1 cellular context compared by ENCODE assay signal in genomic region chr3:59607628-59608027, GRCh38.
TF ChIP-seq lines count a peak whose summit lies in the region.

No MANE protein-coding gene starts in this region.

TF ChIP-seq in GM23338, 12 proteins besides CTCF, POLR2A, EP300 and RAD21 (continued from another document):
- no peak for TF ChIP-seq JUNB (IDR thresholded peaks at IDR 0.05; ENCODE audit: unreplicated experiment)
- TF ChIP-seq ZNF114 (CRISPR knock-in tag; IDR thresholded peaks at IDR 0.05), result no peak
- TF ChIP-seq ZNF331 (CRISPR knock-in tag; IDR thresholded peaks at IDR 0.05; ENCODE audit: low read depth), result no peak
- no peak for TF ChIP-seq STAT1 (IDR thresholded peaks at IDR 0.05; ENCODE audit: unreplicated experiment)
